8 cellular contexts compared by ENCODE assay signal in genomic region chrX:38803286-38803608, GRCh38. TPM values are rescaled to one million over a fixed set of nuclear protein-coding genes. Genes with fewer than 3 reads are reported as not detected.
DNase-seq lines count a peak whose midpoint lies in the region; ATAC-seq, FAIRE-seq and TF ChIP-seq lines count a peak whose summit lies in the region.

No MANE protein-coding gene starts in this region.

- TF ChIP-seq RAD21 in HCT116 (IDR thresholded peaks at IDR 0.05; ENCODE audit: low read depth), result no peak

- H3K4me3 ChIP-seq in HCT116 (replicated peaks in 1 of 2; ENCODE audit: low read depth in 1 of 2, low read length in 2 of 2) (peak overlapping the region; percentile 64 to 77), kidney (ENCODE audit: low read length in 2 of 2) (peak overlapping the region in 1 of 2 donors; percentile 78), testis (peak overlapping the region; percentile 61 to 80)

- POLR2A ChIA-PET in HCT116 (lab: Charles Lee), result interaction anchor here (1.1 kb wide), 1 partner anchor 13 kb away, joined by 6 read pairs; no protein-coding TSS in a partner anchor

- no peaks in the 10 kb centered on the region for H3K9me3 ChIP-seq in HCT116 (ENCODE audit: control insufficient read depth in 1 of 2, insufficient read depth in 1 of 2, low read depth in 1 of 2, low read length in 2 of 2)
- no peaks in the 10 kb centered on the region for H3K9me3 ChIP-seq in kidney (ENCODE audit: control insufficient read depth in 1 of 2, low read length in 2 of 2)
- H3K9me3 ChIP-seq in testis, result no peaks in the 10 kb centered on the region

- H3K79me2 ChIP-seq in HCT116 (ENCODE audit: insufficient read depth, low read length), result peaks cover 46% of the 10 kb centered on the region

- H3K9me2 ChIP-seq in HCT116 (ENCODE audit: insufficient read depth), result no peaks in the 10 kb centered on the region

- peak overlapping the region; percentile 95 for H3K27ac Mint-ChIP-seq in activated naive CD8-positive, alpha-beta T cell treated with anti-CD3 and anti-CD28 coated beads, Interleukin-2, amount 50 U/mL, for 24 hours

- no peak for FAIRE-seq in kidney (lab: Jason Lieb, UNC)

- no peak overlapping the region for H2AFZ ChIP-seq in HCT116 (ENCODE audit: low read depth, low read length, poor library complexity, severe bottlenecking)

- peak overlapping the region; percentile 88 for H3K27ac ChIP-seq in 22Rv1
- H3K27ac ChIP-seq in HCT116 (ENCODE audit: low read depth, low read length), result peak overlapping the region; percentile 98
- H3K27ac ChIP-seq in kidney (ENCODE audit: low read depth in 2 of 2, low read length in 2 of 2), result peak overlapping the region; percentile 91 to 92
- H3K27ac ChIP-seq in testis, result peak overlapping the region; percentile 84 to 90

- ATAC-seq in HCT116, result peak; percentile 6
- ATAC-seq in activated naive CD8-positive, alpha-beta T cell treated with anti-CD3 and anti-CD28 coated beads, Interleukin-2, amount 50 U/mL, for 24 hours, result no peak

- no peak for DNase-seq in HCT116 (ENCODE audit: low read depth, low spot score)
- no peak for DNase-seq in activated naive CD8-positive, alpha-beta T cell treated with anti-CD3 and anti-CD28 coated beads, Interleukin-2, amount 50 U/mL, for 24 hours
- DNase-seq in kidney, result no peak
- no peak for DNase-seq in testis
- DNase-seq in NCI-H146 treated with DMSO at 0.1 percent for 48 hours (lab: John Stamatoyannopoulos, UW; ENCODE audit: unreplicated experiment), result no peak
- no peak for DNase-seq in NOMO-1 (lab: John Stamatoyannopoulos, UW; ENCODE audit: unreplicated experiment in 2 of 2)
- DNase-seq in cerebellar cortex (ENCODE audit: low spot score), result no peak

- H3K9me3 Mint-ChIP-seq in activated naive CD8-positive, alpha-beta T cell treated with anti-CD3 and anti-CD28 coated beads, Interleukin-2, amount 50 U/mL, for 24 hours, result no peaks in the 10 kb centered on the region

- peak overlapping the region; percentile 84 for H3K4me2 ChIP-seq in HCT116 (ENCODE audit: low read length)

- H3K27me3 ChIP-seq in HCT116 (ENCODE audit: insufficient read depth, low read length) (no peaks in the 10 kb centered on the region), testis (no peaks in the 10 kb centered on the region)

- TSS peak; percentile 90 for BruUV-seq in HCT116 (replicated peaks; lab: Mats Ljungman, UMichigan)

- no peaks in the 10 kb centered on the region for H3K27me3 Mint-ChIP-seq in activated naive CD8-positive, alpha-beta T cell treated with anti-CD3 and anti-CD28 coated beads, Interleukin-2, amount 50 U/mL, for 24 hours

- peaks cover 15 to 43% of the 10 kb centered on the region in 2 experiments for H3K4me1 ChIP-seq in HCT116 (ENCODE audit: control insufficient read depth in 1 of 2, insufficient read depth in 2 of 2, low read length in 2 of 2)
- peaks cover 5 to 6% of the 10 kb centered on the region in 2 donors for H3K4me1 ChIP-seq in kidney (ENCODE audit: control insufficient read depth in 1 of 2, insufficient read depth in 1 of 2, low read depth in 1 of 2, low read length in 2 of 2)
- no peaks in the 10 kb centered on the region for H3K4me1 ChIP-seq in testis

- TF ChIP-seq POLR2A in HCT116 (IDR thresholded peaks at IDR 0.05; ENCODE audit: borderline replicate concordance, extremely low read depth, insufficient read depth, insufficient read length) (no peak), testis (IDR thresholded peaks at IDR 0.05) (no peak)

- no peaks in the 10 kb centered on the region for H4K20me1 ChIP-seq in HCT116 (ENCODE audit: insufficient read depth)

- RAD21 ChIA-PET in HCT116 (lab: Charles Lee; ENCODE audit: low non-redundant PET in 1 of 2, low total read pairs in 2 of 2, uncharacterized antibody in 2 of 2, unreplicated experiment in 2 of 2), result no interaction called here

- peaks cover 0 to 5% of the 10 kb centered on the region in 2 experiments; a peak in 1 of 4 replicates for H3K36me3 ChIP-seq in HCT116 (ENCODE audit: control insufficient read depth in 1 of 2, insufficient read depth in 2 of 2, low read length in 2 of 2)
- H3K36me3 ChIP-seq in kidney (ENCODE audit: control insufficient read depth in 1 of 2, insufficient read depth in 2 of 2, low read length in 2 of 2), result no peaks in the 10 kb centered on the region
- H3K36me3 ChIP-seq in testis (ENCODE audit: low read depth, missing control alignments), result no peaks in the 10 kb centered on the region

- WGBS in testis, 2 donors, result 0 to 12% methylated on average over 1 to 3 of the region's 3 CpGs

- H3K9ac ChIP-seq in HCT116 (ENCODE audit: low read length) (peak overlapping the region; percentile 91), kidney (ENCODE audit: low read length in 2 of 2) (peak overlapping the region in 1 of 2 donors; percentile 4)

- intact Hi-C loops in HCT116 (cut with micrococcal nuclease) (loop anchor here (10.0 kb wide), 1 partner anchor 1372 kb away; no protein-coding TSS in a partner anchor), kidney (cut with DNase I) (no loop called here), testis (cut with DNase I; ENCODE audit: low total_unique reads) (no loop called here)

- TF ChIP-seq CTCF in 22Rv1 (IDR thresholded peaks at IDR 0.05) (no peak), HCT116 (IDR thresholded peaks at IDR 0.05 in 2 of 3, conservative IDR thresholded peaks at IDR 0.05 in 1 of 3; ENCODE audit: borderline replicate concordance in 1 of 3, insufficient read depth in 1 of 3, low read depth in 2 of 3, low read length in 2 of 3) (no peak), kidney (IDR thresholded peaks at IDR 0.05; ENCODE audit: borderline replicate concordance, extremely low read depth, insufficient read depth) (no peak), testis (IDR thresholded peaks at IDR 0.05) (no peak)

- peaks cover 21% of the 10 kb centered on the region for H3K4me1 Mint-ChIP-seq in activated naive CD8-positive, alpha-beta T cell treated with anti-CD3 and anti-CD28 coated beads, Interleukin-2, amount 50 U/mL, for 24 hours

- H3K36me3 Mint-ChIP-seq in activated naive CD8-positive, alpha-beta T cell treated with anti-CD3 and anti-CD28 coated beads, Interleukin-2, amount 50 U/mL, for 24 hours (ENCODE audit: low read depth), result peaks cover 50% of the 10 kb centered on the region

- H3K4me3 Mint-ChIP-seq in activated naive CD8-positive, alpha-beta T cell treated with anti-CD3 and anti-CD28 coated beads, Interleukin-2, amount 50 U/mL, for 24 hours, result peak overlapping the region; percentile 96

- CTCF ChIA-PET in HCT116 (lab: Charles Lee), result no interaction called here

TF ChIP-seq in HCT116, 20 proteins besides CTCF, POLR2A, EP300 and RAD21:
- TF ChIP-seq SP1 (IDR thresholded peaks at IDR 0.05; ENCODE audit: low read depth) (no peak), TCF7L2 (IDR thresholded peaks at IDR 0.05; ENCODE audit: borderline replicate concordance, extremely low read depth, insufficient read depth, insufficient read length) (no peak)
TF ChIP-seq in HCT116: peak in this region for 0.

RNA-seq across cellular contexts. Expression of gene MID1IP1, which starts 2.0 kb away (rescaled TPM):
- total RNA-seq in HCT116 (2021; ENCODE audit: unreplicated experiment) (109 TPM), kidney (76.5 TPM), testis (100 to 1,000 TPM; 102 to 155 TPM)
- polyA plus RNA-seq in HCT116 (2012), result 93.3 and 104 TPM in 2 replicates
- polyA plus RNA-seq in kidney (ENCODE audit: insufficient read depth, low read depth, low replicate concordance) (21.2 TPM), testis (ENCODE audit: insufficient read depth, low read depth, low replicate concordance) (53.4 TPM)
